Comparison of ENCODE assay signal across 16 cellular contexts in genomic region chr3:172259191-172259590, GRCh38.
DNase-seq lines count a peak whose midpoint lies in the region; ATAC-seq, FAIRE-seq and TF ChIP-seq lines count a peak whose summit lies in the region.
"Had no signal": no experiment of that assay in that cellular context is flagged by ENCODE, and none has a peak within 500 bp of the region (broad histone marks: within the 10 kb centered on the region; RNA-seq: fewer than 3 reads in every experiment).

No MANE protein-coding gene starts in this region.

- H3K4me2 ChIP-seq in astrocyte (ENCODE audit: low read length): peak overlapping the region; percentile 63

- H3K9me3 ChIP-seq in A673 (ENCODE audit: low read depth, low read length, poor library complexity, severe bottlenecking): no peaks in the 10 kb centered on the region
- H3K9me3 ChIP-seq in astrocyte (ENCODE audit: insufficient read depth, low read depth, low read length): no peaks in the 10 kb centered on the region
- no peaks in the 10 kb centered on the region for H3K9me3 ChIP-seq in heart left ventricle

- POLR2A ChIA-PET in A673 (lab: Charles Lee; ENCODE audit: low non-redundant PET): no interaction called here

- H3K4me3 ChIP-seq in A673 (ENCODE audit: low read depth, low read length, poor library complexity, severe bottlenecking) (no peak overlapping the region), astrocyte (ENCODE audit: insufficient read depth, low read depth, low read length) (no peak overlapping the region), heart left ventricle (no peak overlapping the region)
- H3K4me3 ChIP-seq: GM12878 had no signal

- intact Hi-C loops in A673 (cut with micrococcal nuclease; ENCODE audit: unreplicated experiment): no loop called here
- intact Hi-C loops in heart left ventricle (cut with DNase I): loop anchor here in 2 of 10 donors (5.0 kb wide), 2 partner anchors 47 to 57 kb away; no protein-coding TSS in a partner anchor

- H3K36me3 Mint-ChIP-seq in astrocyte (ENCODE audit: low read depth, unreplicated experiment): peaks cover 35% of the 10 kb centered on the region
- H3K36me3 Mint-ChIP-seq: naive B cell had no signal

- no TSS peak for BruUV-seq in A673 (replicated peaks; lab: Mats Ljungman, UMichigan)

- H3K27ac ChIP-seq in A673 (ENCODE audit: low read depth, low read length, poor library complexity, severe bottlenecking) (no peak overlapping the region), astrocyte (ENCODE audit: low read depth, low read length) (peak overlapping the region; percentile 92), heart left ventricle (peak overlapping the region; percentile 56 to 88 (median 76))

- FAIRE-seq in astrocyte (lab: Jason Lieb, UNC): no peak
- FAIRE-seq: A204.1 had no signal

- no peak overlapping the region for H2AFZ ChIP-seq in astrocyte (ENCODE audit: low read depth, low read length)

- H3K27ac Mint-ChIP-seq in astrocyte (ENCODE audit: unreplicated experiment): peak overlapping the region; percentile 98
- H3K27ac Mint-ChIP-seq: activated CD8-positive, alpha-beta T cell treated with anti-CD3 and anti-CD28 coated beads, Interleukin-2, amount 10 ng/mL, durations not matched to agents 7 days and 5 days; activated naive CD4-positive, alpha-beta T cell treated with anti-CD3 and anti-CD28 coated beads for 36 hours; naive B cell; stimulated activated memory B cell treated with anti-CD40 and anti-IgM and Interleukin-4, amounts not matched to agents 10 μg/mL and 1 μg/mL and 100 μg/mL, for 72 hours; T-helper 17 cell had no signal

- no peaks in the 10 kb centered on the region for H3K27me3 Mint-ChIP-seq in astrocyte (ENCODE audit: low read depth, unreplicated experiment)
- H3K27me3 Mint-ChIP-seq: naive B cell; stimulated activated memory B cell treated with anti-CD40 and anti-IgM and Interleukin-4, amounts not matched to agents 10 μg/mL and 1 μg/mL and 100 μg/mL, for 72 hours; T-helper 17 cell had no signal

- H3K4me3 Mint-ChIP-seq in astrocyte (ENCODE audit: unreplicated experiment): no peak overlapping the region
- H3K4me3 Mint-ChIP-seq: activated CD8-positive, alpha-beta T cell treated with anti-CD3 and anti-CD28 coated beads, Interleukin-2, amount 10 ng/mL, durations not matched to agents 7 days and 5 days; activated naive CD4-positive, alpha-beta T cell treated with anti-CD3 and anti-CD28 coated beads for 36 hours; naive B cell; stimulated activated memory B cell treated with anti-CD40 and anti-IgM and Interleukin-4, amounts not matched to agents 10 μg/mL and 1 μg/mL and 100 μg/mL, for 72 hours; T-helper 17 cell had no signal

- H3K79me2 ChIP-seq in astrocyte (ENCODE audit: insufficient read depth, low read length): peaks cover 63% of the 10 kb centered on the region

- H3K27me3 ChIP-seq in A673 (replicated peaks; ENCODE audit: insufficient read depth, low read depth, low read length, poor library complexity) (no peaks in the 10 kb centered on the region), astrocyte (ENCODE audit: insufficient read depth, low read length) (no peaks in the 10 kb centered on the region), heart left ventricle (no peaks in the 10 kb centered on the region)

- peak; percentile 57 to 69 (median 66) for ATAC-seq in heart left ventricle
- ATAC-seq in HG03457 (IDR thresholded peaks at IDR 0.05; ENCODE audit: unreplicated experiment): no peak
- ATAC-seq in HG03565 (IDR thresholded peaks at IDR 0.05; ENCODE audit: unreplicated experiment): no peak
- no peak for ATAC-seq in GM21576 (IDR thresholded peaks at IDR 0.05; ENCODE audit: unreplicated experiment)
- no peak for ATAC-seq in HG02588 (IDR thresholded peaks at IDR 0.05; ENCODE audit: unreplicated experiment)
- ATAC-seq: activated CD8-positive, alpha-beta T cell treated with anti-CD3 and anti-CD28 coated beads, Interleukin-2, amount 10 ng/mL, durations not matched to agents 7 days and 5 days; GM12878; stimulated activated memory B cell treated with anti-CD40 and anti-IgM and Interleukin-4, amounts not matched to agents 10 μg/mL and 1 μg/mL and 100 μg/mL, for 72 hours; T-helper 17 cell had no signal

- no peaks in the 10 kb centered on the region for H3K36me3 ChIP-seq in A673 (ENCODE audit: insufficient read depth, low read length, poor library complexity, severe bottlenecking)
- H3K36me3 ChIP-seq in astrocyte (ENCODE audit: insufficient read depth, low read length): peaks cover 25% of the 10 kb centered on the region
- peaks cover 0 to 19% (median 2%) of the 10 kb centered on the region in 9 donors for H3K36me3 ChIP-seq in heart left ventricle

- H3K4me1 Mint-ChIP-seq in astrocyte (ENCODE audit: low read depth, unreplicated experiment): peaks cover 77% of the 10 kb centered on the region
- H3K4me1 Mint-ChIP-seq: naive B cell; stimulated activated memory B cell treated with anti-CD40 and anti-IgM and Interleukin-4, amounts not matched to agents 10 μg/mL and 1 μg/mL and 100 μg/mL, for 72 hours; T-helper 17 cell had no signal

- H3K4me1 ChIP-seq in A673 (ENCODE audit: insufficient read depth, low read length, poor library complexity, severe bottlenecking) (no peaks in the 10 kb centered on the region), astrocyte (ENCODE audit: insufficient read depth, low read length) (peaks cover 38% of the 10 kb centered on the region), heart left ventricle (peaks cover 7 to 89% (median 75%) of the 10 kb centered on the region in 12 donors)

- TF ChIP-seq CTCF in A673 (conservative IDR thresholded peaks at IDR 0.05; ENCODE audit: low read depth, low read length) (no peak), astrocyte (IDR thresholded peaks at IDR 0.05; ENCODE audit: insufficient read depth, low read depth, low read length) (no peak), heart left ventricle (IDR thresholded peaks at IDR 0.05) (no peak)

- no peak for TF ChIP-seq POLR2A in heart left ventricle (IDR thresholded peaks at IDR 0.05)

- peaks cover 8% of the 10 kb centered on the region for H4K20me1 ChIP-seq in astrocyte (ENCODE audit: insufficient read depth, low read length)

- H3K9ac ChIP-seq in astrocyte (ENCODE audit: low read length): peak overlapping the region; percentile 73

- no peaks in the 10 kb centered on the region for H3K9me3 Mint-ChIP-seq in astrocyte (ENCODE audit: unreplicated experiment)
- H3K9me3 Mint-ChIP-seq: activated naive CD4-positive, alpha-beta T cell treated with anti-CD3 and anti-CD28 coated beads for 36 hours; naive B cell; stimulated activated memory B cell treated with anti-CD40 and anti-IgM and Interleukin-4, amounts not matched to agents 10 μg/mL and 1 μg/mL and 100 μg/mL, for 72 hours had no signal

- 38 to 57% (median 40%) methylated on average over 6 of the region's 6 CpGs for WGBS in heart left ventricle, 4 donors

- DNase-seq in A673 (ENCODE audit: low spot score) (peak; percentile 12), astrocyte (ENCODE audit: low read depth) (peak; percentile 77), heart left ventricle (peak in 4 of 5 donors; percentile 37 to 53 (median 48)), pons (ENCODE audit: low spot score) (peak; percentile 26)
- DNase-seq: activated CD8-positive, alpha-beta T cell treated with anti-CD3 and anti-CD28 coated beads, Interleukin-2, amount 10 ng/mL, durations not matched to agents 7 days and 5 days; activated naive CD4-positive, alpha-beta T cell treated with anti-CD3 and anti-CD28 coated beads for 36 hours; DMS 273 treated with DMSO at 0.1 percent for 48 hours; naive B cell; T-helper 17 cell had no signal

- CTCF ChIA-PET in A673 (lab: Charles Lee): no interaction called here

Comparison
In these comparisons a context has a peak if more than half of its experiments do, and no peak if none do; other contexts are left out.
1. DNase-seq: peak in every context shown above with its lines; median percentile 77 in astrocyte; 48 in heart left ventricle; 26 in pons; 12 in A673.
2. ATAC-seq: peak in heart left ventricle (4 of 4); none in HG03457 (single experiment), HG03565 (single experiment), GM21576 (single experiment) and HG02588 (single experiment).